ENCODE assay signal across 9 cellular contexts in the genomic region with DNA sequence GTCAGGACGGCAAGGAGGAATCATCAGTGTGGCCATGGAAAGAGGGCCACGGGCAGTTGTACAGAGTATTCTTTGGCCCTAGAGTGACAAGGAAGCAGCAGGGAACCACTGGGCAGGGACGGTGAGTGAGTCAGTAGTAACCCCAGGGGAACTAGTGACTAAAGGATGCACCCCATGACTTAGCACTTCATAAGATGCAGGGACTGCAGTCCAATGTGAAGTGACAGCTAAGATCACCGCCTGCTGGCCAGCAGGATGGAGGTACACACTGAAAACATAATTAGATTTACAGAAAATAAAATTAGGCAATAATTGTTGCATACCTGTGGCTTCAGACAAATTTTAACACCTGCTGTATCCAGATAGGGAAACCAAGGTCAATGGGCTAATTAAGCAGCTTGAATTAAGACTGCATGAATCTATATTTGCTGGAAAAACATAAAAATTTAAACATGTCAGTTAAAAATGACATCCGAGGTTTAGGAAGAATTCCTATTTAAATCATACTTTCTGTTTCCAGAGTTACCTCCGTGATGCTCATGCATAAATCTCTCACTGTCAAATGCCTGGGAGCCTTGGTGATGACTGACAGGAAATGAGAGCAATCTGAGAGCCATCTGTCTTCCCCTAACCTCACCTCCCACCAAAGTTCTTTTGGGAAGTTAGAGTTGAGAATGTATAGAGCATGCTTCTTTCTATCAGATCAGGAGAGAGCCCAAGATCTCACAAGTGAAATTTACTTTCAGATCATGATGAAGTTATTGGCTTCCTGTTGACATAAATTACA. TPM values are rescaled to one million over a fixed set of nuclear protein-coding genes. Genes with fewer than 3 reads are reported as not detected.
DNase-seq lines count a peak whose midpoint lies in the region; FAIRE-seq and TF ChIP-seq lines count a peak whose summit lies in the region.
"Had no signal": no experiment of that assay in that cellular context is flagged by ENCODE, and none has a peak within 500 bp of the region (broad histone marks: within the 10 kb centered on the region; RNA-seq: fewer than 3 reads in every experiment).

No MANE protein-coding gene starts in this region.

- H3K9me3 ChIP-seq in HEK293 (ENCODE audit: control insufficient read depth, insufficient read depth, low read depth, low read length), result no peaks in the 10 kb centered on the region
- H3K9me3 ChIP-seq in right atrium auricular region, result no peaks in the 10 kb centered on the region

- H3K4me1 ChIP-seq in HEK293 (ENCODE audit: control insufficient read depth, insufficient read depth, low read length), result no peaks in the 10 kb centered on the region
- H3K4me1 ChIP-seq in right atrium auricular region, result no peaks in the 10 kb centered on the region

- H3K27ac ChIP-seq in HEK293 (ENCODE audit: extremely low read depth, low read depth, low read length) (no peak overlapping the region), right atrium auricular region (no peak overlapping the region)

- POLR2A ChIA-PET in HEK293 (lab: Yijun Ruan, JAX), result no interaction called here

- H3K4me3 ChIP-seq in HEK293 (ENCODE audit: low read depth, low read length) (no peak overlapping the region), right atrium auricular region (no peak overlapping the region)

- H3K36me3 ChIP-seq in HEK293 (ENCODE audit: control insufficient read depth in 2 of 2, insufficient read depth in 1 of 2, low read length in 2 of 2), result no peaks in the 10 kb centered on the region
- no peaks in the 10 kb centered on the region for H3K36me3 ChIP-seq in right atrium auricular region

- CTCF ChIA-PET in HEK293 (lab: Yijun Ruan, JAX), result no interaction called here

- H3K27me3 ChIP-seq in right atrium auricular region, result no peaks in the 10 kb centered on the region

- DNase-seq in RCC 7860 (ENCODE audit: low spot score) (peak; percentile 69), iPS DF 19.7 (ENCODE audit: low read depth, low spot score) (peak; percentile 33), NCI-H2227 treated with DMSO at 0.1 percent for 48 hours (lab: John Stamatoyannopoulos, UW) (no peak), right atrium auricular region (ENCODE audit: low spot score) (no peak)
- no peak for DNase-seq in effector CD4-positive, alpha-beta T cell
- DNase-seq in activated CD4-positive, alpha-beta T cell treated with anti-CD3 and anti-CD28 coated beads for 1 hour, result no peak

- TF ChIP-seq CTCF in GM12873 (IDR thresholded peaks at IDR 0.05; ENCODE audit: insufficient read depth, low read depth, low read length, missing control alignments) (peak; percentile 35), HEK293 (tag by site-specific recombination; IDR thresholded peaks at IDR 0.05) (no peak), right atrium auricular region (IDR thresholded peaks at IDR 0.05) (no peak)

- no peak for FAIRE-seq in RCC 7860 (lab: Jason Lieb, UNC)
- FAIRE-seq: islet of Langerhans had no signal

TF ChIP-seq in HEK293, 187 proteins besides CTCF, POLR2A, EP300 and RAD21:
- TF ChIP-seq ZIC2 (tag by site-specific recombination; IDR thresholded peaks at IDR 0.05) (peak; percentile 64), KLF9 (tag by site-specific recombination; IDR thresholded peaks at IDR 0.05; ENCODE audit: low read depth) (no peak), ZNF350 (tag by site-specific recombination; IDR thresholded peaks at IDR 0.05) (no peak), ZNF549 (tag by site-specific recombination; IDR thresholded peaks at IDR 0.05) (no peak)

RNA-seq across cellular contexts. Expression of gene DCLK3, which starts 56.5 kb away (rescaled TPM):
- under 1 TPM; 0.08 to 0.15 TPM for total RNA-seq in right atrium auricular region

Comparison
In these comparisons a context has a peak if more than half of its experiments do, and no peak if none do; other contexts are left out.
1. DNase-seq: peak in RCC 7860 (single experiment) and iPS DF 19.7 (single experiment); none in NCI-H2227 treated with DMSO at 0.1 percent for 48 hours (single experiment), effector CD4-positive, alpha-beta T cell (single experiment), activated CD4-positive, alpha-beta T cell treated with anti-CD3 and anti-CD28 coated beads for 1 hour (single experiment) and right atrium auricular region (single experiment).